11 cellular contexts compared by ENCODE assay signal in genomic region chr6:41051873-41052272, GRCh38. TPM values are rescaled to one million over a fixed set of nuclear protein-coding genes. Genes with fewer than 3 reads are reported as not detected.
DNase-seq lines count a peak whose midpoint lies in the region; ATAC-seq lines count a peak whose summit lies in the region.
"Had no signal": no experiment of that assay in that cellular context is flagged by ENCODE, and none has a peak within 500 bp of the region (broad histone marks: within the 10 kb centered on the region; RNA-seq: fewer than 3 reads in every experiment).

No MANE protein-coding gene starts in this region.

- H3K27ac Mint-ChIP-seq in T-helper 1 cell treated with Interleukin-12 subunit alpha and Interleukin-12 subunit beta and Interleukin-4 antibody, amounts not matched to agents 30 μg/mL and 1 μg/mL, for 36 hours: peak overlapping the region; percentile 78
- peak overlapping the region; percentile 9 to 85 (median 62) for H3K27ac Mint-ChIP-seq in naive thymus-derived CD8-positive, alpha-beta T cell

- no peak overlapping the region for H3K4me3 ChIP-seq in Jurkat, Clone E6-1 (ENCODE audit: low read length)

- peaks cover 11% of the 10 kb centered on the region for H3K4me1 Mint-ChIP-seq in T-helper 1 cell treated with Interleukin-12 subunit alpha and Interleukin-12 subunit beta and Interleukin-4 antibody, amounts not matched to agents 30 μg/mL and 1 μg/mL, for 36 hours (ENCODE audit: low read depth)
- peaks cover 12 to 30% (median 18%) of the 10 kb centered on the region in 4 donors for H3K4me1 Mint-ChIP-seq in naive thymus-derived CD8-positive, alpha-beta T cell

- H3K9me3 Mint-ChIP-seq in T-helper 1 cell treated with Interleukin-12 subunit alpha and Interleukin-12 subunit beta and Interleukin-4 antibody, amounts not matched to agents 30 μg/mL and 1 μg/mL, for 36 hours: no peaks in the 10 kb centered on the region
- H3K9me3 Mint-ChIP-seq in naive thymus-derived CD8-positive, alpha-beta T cell: no peaks in the 10 kb centered on the region

- POLR2A ChIA-PET in naive thymus-derived CD8-positive, alpha-beta T cell (lab: Charles Lee): interaction anchor here (1.2 kb wide), 1 partner anchor 19 kb away, joined by 4 read pairs; no protein-coding TSS in a partner anchor

- peaks cover 7% of the 10 kb centered on the region for H3K36me3 Mint-ChIP-seq in T-helper 1 cell treated with Interleukin-12 subunit alpha and Interleukin-12 subunit beta and Interleukin-4 antibody, amounts not matched to agents 30 μg/mL and 1 μg/mL, for 36 hours (ENCODE audit: low read depth)
- H3K36me3 Mint-ChIP-seq in naive thymus-derived CD8-positive, alpha-beta T cell: peaks cover 0 to 30% (median 11%) of the 10 kb centered on the region in 3 donors

- DNase-seq in DMS153 (lab: John Stamatoyannopoulos, UW) (peak; percentile 39), DMS153 treated with DMSO at 0.1 percent for 48 hours (lab: John Stamatoyannopoulos, UW; ENCODE audit: unreplicated experiment) (no peak), NCI-H2196 (lab: John Stamatoyannopoulos, UW; ENCODE audit: unreplicated experiment) (no peak), cortex of kidney (lab: John Stamatoyannopoulos, UW) (no peak)
- DNase-seq in Jurkat, Clone E6-1 (ENCODE audit: low read depth, low spot score): peak; percentile 41
- DNase-seq in naive thymus-derived CD8-positive, alpha-beta T cell: peak in 1 of 10 donors; percentile 25
- DNase-seq: aorta, midbrain had no signal

- no peak overlapping the region for H3K4me3 Mint-ChIP-seq in T-helper 1 cell treated with Interleukin-12 subunit alpha and Interleukin-12 subunit beta and Interleukin-4 antibody, amounts not matched to agents 30 μg/mL and 1 μg/mL, for 36 hours
- peak overlapping the region in 9 of 10 donors; percentile 17 to 54 (median 36) for H3K4me3 Mint-ChIP-seq in naive thymus-derived CD8-positive, alpha-beta T cell

- no peaks in the 10 kb centered on the region for H3K27me3 Mint-ChIP-seq in T-helper 1 cell treated with Interleukin-12 subunit alpha and Interleukin-12 subunit beta and Interleukin-4 antibody, amounts not matched to agents 30 μg/mL and 1 μg/mL, for 36 hours (ENCODE audit: low read depth)
- no peaks in the 10 kb centered on the region for H3K27me3 Mint-ChIP-seq in naive thymus-derived CD8-positive, alpha-beta T cell

- peak; percentile 49 to 59 for ATAC-seq in naive thymus-derived CD8-positive, alpha-beta T cell
- ATAC-seq in HG02642 (IDR thresholded peaks at IDR 0.05; ENCODE audit: poor library complexity, unreplicated experiment): no peak

RNA-seq across cellular contexts. Expression of gene APOBEC2, which starts 1.1 kb away (rescaled TPM):
- polyA plus RNA-seq in Jurkat, Clone E6-1 (2012; ENCODE audit: insufficient read depth, insufficient read length): not detected
- total RNA-seq in naive thymus-derived CD8-positive, alpha-beta T cell: not detected
- under 1 TPM in 2 of 3 donors, not detected in 1; 0.39 to 0.45 TPM for polyA plus RNA-seq in naive thymus-derived CD8-positive, alpha-beta T cell
- total RNA-seq: aorta, RPMI7951 had no signal
- polyA plus RNA-seq: aorta had no signal

RNA-seq across cellular contexts. Expression of gene TSPO2, which starts 9.6 kb away (rescaled TPM):
- not detected for polyA plus RNA-seq in Jurkat, Clone E6-1 (2012; ENCODE audit: insufficient read depth, insufficient read length)
- not detected for total RNA-seq in naive thymus-derived CD8-positive, alpha-beta T cell
- not detected for polyA plus RNA-seq in naive thymus-derived CD8-positive, alpha-beta T cell
- total RNA-seq: aorta, RPMI7951 had no signal
- polyA plus RNA-seq: aorta had no signal

RNA-seq across cellular contexts. Expression of gene UNC5CL, which starts 12.9 kb away (rescaled TPM):
- polyA plus RNA-seq in Jurkat, Clone E6-1 (2012; ENCODE audit: insufficient read depth, insufficient read length): 1.8 TPM
- total RNA-seq in naive thymus-derived CD8-positive, alpha-beta T cell: 1 to 10 TPM; 6.3 to 7.3 TPM
- under 1 TPM in 2 of 3 donors, not detected in 1; 0.07 to 0.34 TPM for polyA plus RNA-seq in naive thymus-derived CD8-positive, alpha-beta T cell

RNA-seq across cellular contexts. Expression of gene OARD1, which starts 20.3 kb away (rescaled TPM):
- polyA plus RNA-seq in Jurkat, Clone E6-1 (2012; ENCODE audit: insufficient read depth, insufficient read length): 55.8 TPM
- total RNA-seq in naive thymus-derived CD8-positive, alpha-beta T cell: 10 to 100 TPM; 48.7 to 52.1 TPM
- 10 to 100 TPM; 41.2 to 48.5 (median 48.1) TPM for polyA plus RNA-seq in naive thymus-derived CD8-positive, alpha-beta T cell

RNA-seq across cellular contexts. Expression of gene NFYA, which starts 20.9 kb away (rescaled TPM):
- polyA plus RNA-seq in Jurkat, Clone E6-1 (2012; ENCODE audit: insufficient read depth, insufficient read length): 82.3 TPM
- 10 to 100 TPM; 58.9 to 60.0 TPM for total RNA-seq in naive thymus-derived CD8-positive, alpha-beta T cell
- 10 to 100 TPM; 17.0 to 27.9 (median 20.4) TPM for polyA plus RNA-seq in naive thymus-derived CD8-positive, alpha-beta T cell

Comparison
In these comparisons a context has a peak if more than half of its experiments do, and no peak if none do; other contexts are left out.
1. DNase-seq: peak in DMS153 (single experiment) and Jurkat, Clone E6-1 (single experiment); none in DMS153 treated with DMSO at 0.1 percent for 48 hours (single experiment), NCI-H2196 (single experiment) and cortex of kidney (single experiment).